Comparison of ENCODE assay signal across 31 cellular contexts in the genomic region with DNA sequence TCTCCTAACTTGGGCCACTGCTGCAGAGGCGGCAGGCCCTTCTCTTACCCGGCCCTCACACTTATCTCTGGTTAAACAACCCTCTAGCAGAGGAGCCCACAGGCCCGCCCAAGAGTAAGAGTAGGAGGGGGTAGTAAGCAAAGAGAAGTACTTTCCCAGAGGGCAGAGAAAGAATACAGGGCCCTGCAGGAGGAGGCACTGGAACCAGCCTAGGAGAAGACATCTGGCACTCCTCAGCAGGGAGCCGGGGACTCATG. TPM values are rescaled to one million over a fixed set of nuclear protein-coding genes. Genes with fewer than 3 reads are reported as not detected.
"Had no signal": no experiment of that assay in that cellular context is flagged by ENCODE, and none has a peak within 500 bp of the region (broad histone marks: within the 10 kb centered on the region; RNA-seq: fewer than 3 reads in every experiment).

No MANE protein-coding gene starts in this region.

- H3K4me1 ChIP-seq: right lobe of liver had no signal

- H3K27ac ChIP-seq: gastrocnemius medialis, lower lobe of right lung, right lobe of liver, thoracic aorta had no signal

- H3K9me3 ChIP-seq: gastrocnemius medialis, lower lobe of right lung, mucosa of descending colon, right lobe of liver, thoracic aorta, upper lobe of left lung had no signal

- ATAC-seq: activated CD4-positive, alpha-beta T cell treated with anti-CD3 and anti-CD28 coated beads for 36 hours; activated CD8-positive, alpha-beta memory T cell treated with anti-CD3 and anti-CD28 coated beads, Interleukin-2, amount 10 ng/mL, durations not matched to agents 7 days and 5 days; activated CD8-positive, alpha-beta T cell treated with anti-CD3 and anti-CD28 coated beads, Interleukin-2, amount 10 ng/mL, durations not matched to agents 7 days and 5 days; activated naive CD8-positive, alpha-beta T cell treated with anti-CD3 and anti-CD28 coated beads, Interleukin-2, amount 50 U/mL, for 24 hours; activated T-cell treated with anti-CD3 and anti-CD28 coated beads, Interleukin-2, amount 50 U/mL, for 72 hours; gastrocnemius medialis; left colon; mucosa of descending colon; natural killer cell treated with Interleukin-12 subunit alpha and Interleukin-12 subunit beta and Interleukin-15 and Interleukin-18, amount 100 ng/mL, for 72 hours; right lobe of liver had no signal

- H3K27me3 ChIP-seq: dorsolateral prefrontal cortex, gastrocnemius medialis, right lobe of liver, upper lobe of left lung had no signal

- DNase-seq: activated CD4-positive, alpha-beta T cell treated with anti-CD3 and anti-CD28 coated beads for 36 hours; activated CD4-positive, CD25-positive, alpha-beta regulatory T cell; activated CD8-positive, alpha-beta memory T cell treated with anti-CD3 and anti-CD28 coated beads, Interleukin-2, amount 10 ng/mL, durations not matched to agents 7 days and 5 days; activated CD8-positive, alpha-beta T cell treated with anti-CD3 and anti-CD28 coated beads, Interleukin-2, amount 10 ng/mL, durations not matched to agents 7 days and 5 days; activated effector memory CD4-positive, alpha-beta T cell treated with Interleukin-2 at 50 U/mL for 16 hours; activated naive CD4-positive, alpha-beta T cell treated with Interleukin-2 at 50 U/mL for 16 hours; activated naive CD8-positive, alpha-beta T cell treated with anti-CD3 and anti-CD28 coated beads, Interleukin-2, amount 50 U/mL, for 24 hours; activated T-cell treated with anti-CD3 and anti-CD28 coated beads for 4 hours; activated T-cell treated with anti-CD3 and anti-CD28 coated beads, Interleukin-2, amount 50 U/mL, for 72 hours; anterior cingulate cortex; cerebellar nuclear complex; effector memory CD4-positive, alpha-beta T cell; gastrocnemius medialis; glutamatergic neuron; hypothalamus; immature natural killer cell; kidney; left colon; lower lobe of right lung; mucosa of descending colon; right lobe of liver; stimulated activated CD4-positive, alpha-beta T cell treated with anti-CD3 and anti-CD28 coated beads, Interleukin-2, amount 100 ng/mL, for 48 hours; stimulated activated naive CD4-positive, alpha-beta T cell treated with Interleukin-2 at 50 U/mL for 16 hours had no signal

- H3K4me3 ChIP-seq: coronary artery, dorsolateral prefrontal cortex, gastrocnemius medialis, lower lobe of right lung, mucosa of descending colon, right lobe of liver, thoracic aorta, upper lobe of left lung had no signal

RNA-seq across cellular contexts. Expression of a gene that starts 21.4 kb away (rescaled TPM):
- total RNA-seq: bronchial epithelial cell; epithelial cell of proximal tubule; myocyte; natural killer cell treated with Interleukin-12 subunit alpha and Interleukin-12 subunit beta and Interleukin-15 and Interleukin-18, amount 100 ng/mL, for 72 hours had no signal

RNA-seq across cellular contexts. Expression of a gene that starts 29.5 kb away (rescaled TPM):
- total RNA-seq: epithelial cell of proximal tubule, myocyte had no signal
